In the genomic region with DNA sequence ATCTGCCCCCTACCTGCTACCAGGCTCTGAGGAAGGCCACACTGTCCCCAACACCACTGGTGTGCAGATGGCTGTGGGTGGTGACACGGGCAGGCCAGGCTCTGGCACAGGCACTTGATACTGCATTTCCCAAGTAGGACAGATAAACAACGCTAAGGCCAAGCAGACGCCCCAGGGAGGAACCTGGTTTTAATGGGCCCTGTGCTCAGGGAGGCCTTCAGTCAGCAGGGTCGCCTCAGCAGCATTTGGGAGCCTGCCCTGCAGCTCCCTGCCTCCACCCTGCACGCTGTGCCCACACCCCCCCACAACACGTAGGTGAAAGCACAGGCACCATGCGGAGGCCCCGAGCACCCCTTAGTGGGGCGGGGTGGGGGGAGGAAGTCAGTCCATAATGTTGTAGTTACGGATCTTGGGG, we compare ENCODE assay signal across 1 cellular context.
TF ChIP-seq lines count a peak whose summit lies in the region.

No MANE protein-coding gene starts in this region.

TF ChIP-seq in SK-N-SH, 30 proteins besides CTCF, POLR2A, EP300 and RAD21 (continued from another document):
- no peak for TF ChIP-seq IRF3 (IDR thresholded peaks at IDR 0.05; ENCODE audit: low read depth, low read length)
- TF ChIP-seq, protein P1, sequence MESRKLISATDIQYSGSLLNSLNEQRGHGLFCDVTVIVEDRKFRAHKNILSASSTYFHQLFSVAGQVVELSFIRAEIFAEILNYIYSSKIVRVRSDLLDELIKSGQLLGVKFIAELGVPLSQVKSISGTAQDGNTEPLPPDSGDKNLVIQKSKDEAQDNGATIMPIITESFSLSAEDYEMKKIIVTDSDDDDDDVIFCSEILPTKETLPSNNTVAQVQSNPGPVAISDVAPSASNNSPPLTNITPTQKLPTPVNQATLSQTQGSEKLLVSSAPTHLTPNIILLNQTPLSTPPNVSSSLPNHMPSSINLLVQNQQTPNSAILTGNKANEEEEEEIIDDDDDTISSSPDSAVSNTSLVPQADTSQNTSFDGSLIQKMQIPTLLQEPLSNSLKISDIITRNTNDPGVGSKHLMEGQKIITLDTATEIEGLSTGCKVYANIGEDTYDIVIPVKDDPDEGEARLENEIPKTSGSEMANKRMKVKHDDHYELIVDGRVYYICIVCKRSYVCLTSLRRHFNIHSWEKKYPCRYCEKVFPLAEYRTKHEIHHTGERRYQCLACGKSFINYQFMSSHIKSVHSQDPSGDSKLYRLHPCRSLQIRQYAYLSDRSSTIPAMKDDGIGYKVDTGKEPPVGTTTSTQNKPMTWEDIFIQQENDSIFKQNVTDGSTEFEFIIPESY (IDR thresholded peaks at IDR 0.05; ENCODE audit: borderline replicate concordance, low read depth) = no peak
